In genomic region chr6:39980839-39981580, GRCh38 we compare ENCODE assay signal across 8 cellular contexts. TPM values are rescaled to one million over a fixed set of nuclear protein-coding genes. Genes with fewer than 3 reads are reported as not detected.
A peak's percentile ranks its signal among the peaks of the same experiment; 100 is the strongest.
DNase-seq lines count a peak whose midpoint lies in the region; ATAC-seq and TF ChIP-seq lines count a peak whose summit lies in the region.

No MANE protein-coding gene starts in this region.

- H3K4me3 ChIP-seq in Loucy (ENCODE audit: low read length, poor library complexity, severe bottlenecking) = no peak overlapping the region
- H3K4me3 ChIP-seq in ovary = no peak overlapping the region

- H3K27ac ChIP-seq in ovary = no peak overlapping the region

- ATAC-seq in GM18519 (IDR thresholded peaks at IDR 0.05; ENCODE audit: low FRiP score, unreplicated experiment) = no peak

- no peak for TF ChIP-seq EP300 in ovary (IDR thresholded peaks at IDR 0.05)

- H3K36me3 ChIP-seq in Loucy (ENCODE audit: insufficient read depth, low read length) (no peaks in the 10 kb centered on the region), ovary (no peaks in the 10 kb centered on the region)

- H3K9ac ChIP-seq in Loucy (ENCODE audit: low read depth, low read length, poor library complexity, severe bottlenecking) = no peak overlapping the region

- no peaks in the 10 kb centered on the region for H4K20me1 ChIP-seq in Loucy (ENCODE audit: insufficient read depth, low read length, poor library complexity, severe bottlenecking)

- 32 to 36% (median 36%) methylated on average over 3 of the region's 3 CpGs for WGBS in ovary, 3 donors

- H3K4me2 ChIP-seq in Loucy (ENCODE audit: low read depth, low read length, poor library complexity, severe bottlenecking) = no peak overlapping the region

- peak; percentile 58 for TF ChIP-seq CTCF in Loucy (conservative IDR thresholded peaks at IDR 0.05; ENCODE audit: low read length)
- TF ChIP-seq CTCF in ovary (IDR thresholded peaks at IDR 0.05) = peak in 2 of 3 donors; percentile 45 to 52

- H3K79me2 ChIP-seq in Loucy (ENCODE audit: insufficient read depth, low read length) = no peaks in the 10 kb centered on the region

- H3K27me3 ChIP-seq in Loucy (ENCODE audit: insufficient read depth, low read length, poor library complexity, severe bottlenecking) = no peaks in the 10 kb centered on the region
- no peaks in the 10 kb centered on the region for H3K27me3 ChIP-seq in ovary

- DNase-seq in NCI-H748 (lab: John Stamatoyannopoulos, UW; ENCODE audit: unreplicated experiment) = peak; percentile 56
- no peak for DNase-seq in NCI-H748 treated with DMSO at 0.1 percent for 48 hours (lab: John Stamatoyannopoulos, UW)
- DNase-seq in SKM-1 treated with dmso at 0.1 percent for 144 hours (lab: John Stamatoyannopoulos, UW; ENCODE audit: unreplicated experiment) = peak; percentile 42
- peak; percentile 29 for DNase-seq in foreskin melanocyte
- DNase-seq in ovary = peak in 1 of 5 donors; percentile 24
- DNase-seq in activated CD8-positive, alpha-beta memory T cell treated with anti-CD3 and anti-CD28 coated beads, Interleukin-2, amount 50 U/mL, for 4 hours = no peak

- H3K9me3 ChIP-seq in Loucy (ENCODE audit: insufficient read depth, low read depth, low read length) (no peaks in the 10 kb centered on the region), ovary (no peaks in the 10 kb centered on the region)

- no peaks in the 10 kb centered on the region for H3F3A ChIP-seq in Loucy (ENCODE audit: low read depth)

- intact Hi-C loops in ovary (cut with DNase I) = loop anchor here in 1 of 4 donors (10.0 kb wide), 1 partner anchor 1044 kb away; no protein-coding TSS in a partner anchor

- H2AFZ ChIP-seq in Loucy (ENCODE audit: low read length) = no peak overlapping the region

- TF ChIP-seq POLR2A in ovary (IDR thresholded peaks at IDR 0.05) = no peak

- no peaks in the 10 kb centered on the region for H3K4me1 ChIP-seq in Loucy (ENCODE audit: insufficient read depth, low read length, poor library complexity, severe bottlenecking)
- no peaks in the 10 kb centered on the region for H3K4me1 ChIP-seq in ovary (ENCODE audit: insufficient read depth)

- H3K9me2 ChIP-seq in Loucy (replicated peaks; ENCODE audit: low read depth, low read length) = no peaks in the 10 kb centered on the region

RNA-seq across cellular contexts. Expression of gene MOCS1, which starts 46.7 kb away (rescaled TPM):
- total RNA-seq in ovary = 10 to 100 TPM; 10.9 to 21.8 (median 17.2) TPM
- 10 to 100 TPM; 11.4 to 12.1 TPM for polyA plus RNA-seq in ovary

Comparison
In these comparisons a context has a peak if more than half of its experiments do, and no peak if none do; other contexts are left out.
1. DNase-seq: peak in NCI-H748 (single experiment), SKM-1 treated with dmso at 0.1 percent for 144 hours (single experiment) and foreskin melanocyte (single experiment); none in NCI-H748 treated with DMSO at 0.1 percent for 48 hours (single experiment) and activated CD8-positive, alpha-beta memory T cell treated with anti-CD3 and anti-CD28 coated beads, Interleukin-2, amount 50 U/mL, for 4 hours (single experiment).